Comparison of ENCODE assay signal across 18 cellular contexts in the genomic region with DNA sequence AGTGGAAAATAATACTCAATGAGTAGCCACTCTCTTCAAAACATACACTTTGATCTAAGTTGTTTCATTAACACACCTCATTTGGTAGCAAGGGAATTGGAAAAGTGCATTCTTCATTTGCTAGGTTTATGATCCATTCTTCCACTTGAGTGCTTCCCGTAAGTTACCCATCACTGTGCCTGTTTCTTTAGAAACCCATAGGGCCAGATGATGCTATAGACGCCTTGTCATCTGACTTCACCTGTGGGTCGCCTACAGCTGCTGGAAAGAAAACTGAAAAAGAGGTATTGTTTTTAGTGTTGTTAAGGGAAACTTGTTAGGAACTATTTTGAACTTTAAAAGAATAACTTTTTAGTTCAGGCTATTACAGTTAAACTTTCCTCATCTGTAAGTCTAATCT.
A peak's percentile ranks its signal among the peaks of the same experiment; 100 is the strongest.
DNase-seq lines count a peak whose midpoint lies in the region; ATAC-seq, FAIRE-seq and TF ChIP-seq lines count a peak whose summit lies in the region.
"Had no signal": no experiment of that assay in that cellular context is flagged by ENCODE, and none has a peak within 500 bp of the region (broad histone marks: within the 10 kb centered on the region; RNA-seq: fewer than 3 reads in every experiment).

No MANE protein-coding gene starts in this region.

- H3K4me1 Mint-ChIP-seq in activated CD4-positive, alpha-beta T cell treated with anti-CD3 and anti-CD28 coated beads for 36 hours, result peaks cover 33% of the 10 kb centered on the region
- peaks cover 4 to 12% of the 10 kb centered on the region in 2 donors for H3K4me1 Mint-ChIP-seq in stimulated activated naive B cell treated with anti-CD40 and anti-IgM and Interleukin-4, amounts not matched to agents 10 μg/mL and 1 μg/mL and 100 μg/mL, for 72 hours

- H3K4me2 ChIP-seq in K562 (ENCODE audit: insufficient read depth, low read length), result no peak overlapping the region
- H3K4me2 ChIP-seq in MM.1S (ENCODE audit: low read depth, low read length), result no peak overlapping the region

- H4K20me1 ChIP-seq in K562 (replicated peaks; ENCODE audit: control insufficient read depth, insufficient read depth, low read length) (no peaks in the 10 kb centered on the region), MM.1S (ENCODE audit: insufficient read depth, low read length) (no peaks in the 10 kb centered on the region)

- peaks cover 6% of the 10 kb centered on the region for H3K9me3 Mint-ChIP-seq in activated CD4-positive, alpha-beta T cell treated with anti-CD3 and anti-CD28 coated beads for 36 hours (ENCODE audit: low read depth)
- no peaks in the 10 kb centered on the region for H3K9me3 Mint-ChIP-seq in stimulated activated naive B cell treated with anti-CD40 and anti-IgM and Interleukin-4, amounts not matched to agents 10 μg/mL and 1 μg/mL and 100 μg/mL, for 72 hours

- CTCF ChIA-PET in activated CD4-positive, alpha-beta T cell treated with anti-CD3 and anti-CD28 coated beads for 36 hours (lab: Charles Lee), result interaction anchor here (0.6 to 2.1 kb wide), 3 partner anchors 40 to 1151 kb away, joined by 3 to 5 read pairs (median 3); no protein-coding TSS in a partner anchor
- CTCF ChIA-PET in K562 (lab: Yijun Ruan, JAX; ENCODE audit: low intra/inter-chr PET ratio), result no interaction called here

- H3K4me3 ChIP-seq in heart right ventricle (no peak overlapping the region), K562 (no peak overlapping the region), MM.1S (ENCODE audit: low read length) (no peak overlapping the region)

- H3F3A ChIP-seq in MM.1S (ENCODE audit: insufficient read depth, low read length), result no peaks in the 10 kb centered on the region

- no peak for FAIRE-seq in K562 (lab: Jason Lieb, UNC)
- FAIRE-seq: RCC 7860 had no signal

- WGBS in heart right ventricle, 2 donors, result 96 to 99% methylated on average over 3 of the region's 3 CpGs
- WGBS in K562 (ENCODE audit: insufficient coverage, low coverage, missing lambda C conversion rate), result 90% methylated on average over 3 of the region's 3 CpGs

- H3K27me3 Mint-ChIP-seq in activated CD4-positive, alpha-beta T cell treated with anti-CD3 and anti-CD28 coated beads for 36 hours, result no peaks in the 10 kb centered on the region
- no peaks in the 10 kb centered on the region for H3K27me3 Mint-ChIP-seq in stimulated activated naive B cell treated with anti-CD40 and anti-IgM and Interleukin-4, amounts not matched to agents 10 μg/mL and 1 μg/mL and 100 μg/mL, for 72 hours

- no peak for TF ChIP-seq EP300 in K562 (IDR thresholded peaks at IDR 0.05; ENCODE audit: low read length)

- H3K79me2 ChIP-seq in K562 (ENCODE audit: control insufficient read depth, insufficient read depth, low read length), result peaks cover 11% of the 10 kb centered on the region; the same call in 2 of the 3 replicates
- no peaks in the 10 kb centered on the region for H3K79me2 ChIP-seq in MM.1S (ENCODE audit: low read length)

- no peak for TF ChIP-seq RAD21 in K562 (CRISPR knock-in tag; conservative IDR thresholded peaks at IDR 0.05 in 1 of 2, IDR thresholded peaks at IDR 0.05 in 1 of 2)

- intact Hi-C loops in activated CD4-positive, alpha-beta T cell treated with anti-CD3 and anti-CD28 coated beads for 36 hours (cut with DNase I, micrococcal nuclease), result no loop called here
- intact Hi-C loops in heart right ventricle (cut with DNase I) (loop anchor here in 5 of 10 donors (5.0 to 10.0 kb wide), 5 partner anchors 34 to 396 kb away; partner anchors contain the start of gene CAST (in 2 of the 5)), cardiac septum (cut with DNase I) (loop anchor here (5.0 to 10.0 kb wide), 4 partner anchors 66 to 396 kb away; partner anchors contain the start of genes CAST, ERAP1 and LNPEP), K562 (cut with micrococcal nuclease) (loop anchor here (5.0 kb wide), 1 partner anchor 129 kb away; no protein-coding TSS in a partner anchor)

- no peak for TF ChIP-seq POLR2A in K562 (conservative IDR thresholded peaks at IDR 0.05)

- H3K36me3 Mint-ChIP-seq in activated CD4-positive, alpha-beta T cell treated with anti-CD3 and anti-CD28 coated beads for 36 hours (ENCODE audit: low read depth), result peaks cover 51% of the 10 kb centered on the region
- H3K36me3 Mint-ChIP-seq in stimulated activated naive B cell treated with anti-CD40 and anti-IgM and Interleukin-4, amounts not matched to agents 10 μg/mL and 1 μg/mL and 100 μg/mL, for 72 hours, result peaks cover 26 to 52% of the 10 kb centered on the region in 2 donors

- H3K36me3 ChIP-seq in heart right ventricle, result peaks cover 0 to 100% (median 61%) of the 10 kb centered on the region in 9 donors
- H3K36me3 ChIP-seq in K562 (ENCODE audit: control insufficient read depth, insufficient read depth, low read length), result peaks cover 64% of the 10 kb centered on the region
- no peaks in the 10 kb centered on the region; the same call in 1 of the 2 replicates for H3K36me3 ChIP-seq in MM.1S (replicated peaks; ENCODE audit: insufficient read depth, low read length)

- H3K4me1 ChIP-seq in heart right ventricle (peaks cover 9 to 62% (median 41%) of the 10 kb centered on the region in 9 donors), K562 (replicated peaks in 1 of 2; ENCODE audit: control insufficient read depth in 2 of 2, insufficient read depth in 2 of 2, low read length in 2 of 2) (peaks cover 10 to 41% of the 10 kb centered on the region in 2 experiments), MM.1S (ENCODE audit: low read length) (no peaks in the 10 kb centered on the region)

- H3K9ac ChIP-seq in K562 (ENCODE audit: insufficient read depth in 1 of 2, low read depth in 2 of 2, low read length in 2 of 2) (no peak overlapping the region), MM.1S (ENCODE audit: low read length) (no peak overlapping the region)

- H3K9me3 ChIP-seq in heart right ventricle (no peaks in the 10 kb centered on the region), K562 (replicated peaks; ENCODE audit: control insufficient read depth, insufficient read depth, low read depth, low read length) (peaks cover 2% of the 10 kb centered on the region; the same call in 1 of the 2 replicates), MM.1S (replicated peaks; ENCODE audit: insufficient read depth, low read length) (no peaks in the 10 kb centered on the region)

- no peaks in the 10 kb centered on the region for H3K9me2 ChIP-seq in MM.1S (replicated peaks; ENCODE audit: insufficient read depth, low read length)

- POLR2A ChIA-PET in activated CD4-positive, alpha-beta T cell treated with anti-CD3 and anti-CD28 coated beads for 36 hours (lab: Charles Lee), result interaction anchor here (1.0 kb wide), 1 partner anchor 38 kb away, joined by 4 read pairs; no protein-coding TSS in a partner anchor
- POLR2A ChIA-PET in K562 (lab: Yijun Ruan, JAX), result interaction anchor here (1.3 kb wide), 1 partner anchor 67 kb away, joined by 5 read pairs; the partner anchor contains the start of gene ERAP1

- H3K4me3 Mint-ChIP-seq in activated CD4-positive, alpha-beta T cell treated with anti-CD3 and anti-CD28 coated beads for 36 hours, result no peak overlapping the region
- no peak overlapping the region for H3K4me3 Mint-ChIP-seq in stimulated activated naive B cell treated with anti-CD40 and anti-IgM and Interleukin-4, amounts not matched to agents 10 μg/mL and 1 μg/mL and 100 μg/mL, for 72 hours

- DNase-seq in activated CD4-positive, alpha-beta T cell treated with anti-CD3 and anti-CD28 coated beads for 36 hours, result peak; percentile 11
- no peak for DNase-seq in activated CD4-positive, alpha-beta T cell treated with anti-CD3 and anti-CD28 coated beads, Interleukin-2, amount 50 U/mL, for 1 hour
- DNase-seq in heart right ventricle (no peak), cardiac septum (ENCODE audit: low spot score) (no peak), K562 (ENCODE audit: extremely low read depth in 1 of 4, low spot score in 3 of 4) (no peak), DMS153 (lab: John Stamatoyannopoulos, UW) (no peak), MM.1S (no peak)
- DNase-seq in stimulated activated naive B cell treated with anti-CD40 and anti-IgM and Interleukin-4, amounts not matched to agents 10 μg/mL and 1 μg/mL and 100 μg/mL, for 72 hours, result no peak
- DNase-seq: COR-L47, H7, Karpas-422, NCI-H1105 treated with DMSO at 0.1 percent for 48 hours, NCI-H1930, NCI-H2171, NCI-H446 treated with DMSO at 0.1 percent for 48 hours, NCI-H774 had no signal

- peak overlapping the region; percentile 56 for H3K27ac Mint-ChIP-seq in activated CD4-positive, alpha-beta T cell treated with anti-CD3 and anti-CD28 coated beads for 36 hours
- H3K27ac Mint-ChIP-seq in stimulated activated naive B cell treated with anti-CD40 and anti-IgM and Interleukin-4, amounts not matched to agents 10 μg/mL and 1 μg/mL and 100 μg/mL, for 72 hours, result peak overlapping the region; percentile 76

- TF ChIP-seq CTCF in heart right ventricle (IDR thresholded peaks at IDR 0.05), result no peak
- TF ChIP-seq CTCF in K562 (IDR thresholded peaks at IDR 0.05 in 2 of 3, conservative IDR thresholded peaks at IDR 0.05 in 1 of 3; ENCODE audit: insufficient read depth in 2 of 3, low read depth in 1 of 3, low read length in 3 of 3), result no peak
- TF ChIP-seq CTCF in MM.1S (IDR thresholded peaks at IDR 0.05; ENCODE audit: low read length), result no peak

- H3K9me1 ChIP-seq in K562 (ENCODE audit: control insufficient read depth, insufficient read depth, low read length), result no peaks in the 10 kb centered on the region

- H2AFZ ChIP-seq in K562 (ENCODE audit: low read depth, low read length), result peak overlapping the region; percentile 73; the same call in 1 of the 2 replicates
- no peak overlapping the region for H2AFZ ChIP-seq in MM.1S (ENCODE audit: low read length)

- BruUV-seq in K562 (replicated peaks; lab: Mats Ljungman, UMichigan), result no TSS peak

- peak; percentile 60 for ATAC-seq in activated CD4-positive, alpha-beta T cell treated with anti-CD3 and anti-CD28 coated beads for 36 hours
- ATAC-seq in heart right ventricle (no peak), K562 (no peak)
- ATAC-seq in stimulated activated naive B cell treated with anti-CD40 and anti-IgM and Interleukin-4, amounts not matched to agents 10 μg/mL and 1 μg/mL and 100 μg/mL, for 72 hours (replicated peaks), result no peak

- H3K27me3 ChIP-seq in heart right ventricle, result no peaks in the 10 kb centered on the region
- no peaks in the 10 kb centered on the region for H3K27me3 ChIP-seq in K562 (ENCODE audit: control insufficient read depth in 2 of 2, insufficient read depth in 2 of 2, low read length in 2 of 2)
- H3K27me3 ChIP-seq in MM.1S (replicated peaks; ENCODE audit: insufficient read depth, low read length), result no peaks in the 10 kb centered on the region

- H3K27ac ChIP-seq in heart right ventricle (peak overlapping the region; percentile 56 to 90 (median 74)), K562 (ENCODE audit: extremely low read depth, low read depth, low read length) (peak overlapping the region; percentile 85; the same call in 1 of the 3 replicates), MM.1S (ENCODE audit: low read length) (no peak overlapping the region)
- H3K27ac ChIP-seq: 22Rv1 had no signal

- in situ Hi-C loops in K562 (cut with MboI), result no loop called here

TF ChIP-seq in K562, 482 proteins besides CTCF, POLR2A, EP300 and RAD21 (continues in another document):
- TF ChIP-seq CEBPB (tag; IDR thresholded peaks at IDR 0.05), result no peak
- TF ChIP-seq TRIM24 (IDR thresholded peaks at IDR 0.05), result no peak

Comparison
In these comparisons a context has a peak if more than half of its experiments do, and no peak if none do; other contexts are left out.
1. intact Hi-C loops: an anchor here in cardiac septum (5.0 to 10.0 kb wide) and K562 (5.0 kb wide); none called in activated CD4-positive, alpha-beta T cell treated with anti-CD3 and anti-CD28 coated beads for 36 hours.